ENCODE assay signal across 15 cellular contexts in the genomic region with DNA sequence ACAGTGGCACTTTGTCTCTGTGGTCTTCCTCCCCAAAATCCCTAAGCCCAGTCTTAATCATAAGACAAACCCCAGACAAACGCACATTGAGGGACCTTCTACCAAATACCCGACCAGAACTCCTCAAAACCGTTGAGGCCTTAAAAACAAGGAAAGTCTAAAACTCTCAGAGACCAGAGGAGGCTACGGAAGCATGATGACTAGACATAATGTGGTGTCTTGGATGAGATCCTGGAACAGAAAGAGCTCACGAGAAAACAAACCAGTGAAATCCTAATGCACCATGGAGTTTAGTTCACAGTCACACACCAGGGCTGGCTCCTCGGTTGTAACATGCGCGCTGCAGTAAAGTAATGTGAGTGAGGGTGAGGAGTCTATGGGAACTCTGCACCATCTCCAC. TPM values are rescaled to one million over a fixed set of nuclear protein-coding genes. Genes with fewer than 3 reads are reported as not detected.
DNase-seq lines count a peak whose midpoint lies in the region; ATAC-seq and TF ChIP-seq lines count a peak whose summit lies in the region.
"Had no signal": no experiment of that assay in that cellular context is flagged by ENCODE, and none has a peak within 500 bp of the region (broad histone marks: within the 10 kb centered on the region; RNA-seq: fewer than 3 reads in every experiment).

No MANE protein-coding gene starts in this region.

- no peak for DNase-seq in activated naive CD4-positive, alpha-beta T cell treated with anti-CD3 and anti-CD28 coated beads, Interleukin-2, amount 50 U/mL, for 72 hours (ENCODE audit: low spot score in 2 of 2)
- DNase-seq in NCI-H82 (lab: John Stamatoyannopoulos, UW) (no peak), HAP-1 (ENCODE audit: low spot score in 2 of 2) (no peak)
- DNase-seq: ACHN; Caco-2; CD8-positive, alpha-beta memory T cell; DND-41; GDM1; GOT3; H9 had no signal

- in situ Hi-C loops in HAP-1 (cut with MboI; ENCODE audit: low sequenced_read_pairs) = no loop called here

- no peak overlapping the region for H3K4me3 ChIP-seq in HAP-1
- H3K4me3 ChIP-seq: BLaER1 treated with 17β-estradiol and CSF1 and Interleukin-3, amounts not matched to agents 10 nM and 100 nM had no signal

- H3K9me3 ChIP-seq in HAP-1 = no peaks in the 10 kb centered on the region
- H3K9me3 ChIP-seq: BLaER1 treated with 17β-estradiol and CSF1 and Interleukin-3, amounts not matched to agents 10 nM and 100 nM; Caco-2 had no signal

- peak overlapping the region; percentile 30 for H3K27ac Mint-ChIP-seq in activated naive CD4-positive, alpha-beta T cell treated with anti-CD3 and anti-CD28 coated beads, Interleukin-2, amount 50 U/mL, for 24 hours
- peak overlapping the region in 1 of 2 donors; percentile 40 for H3K27ac Mint-ChIP-seq in activated naive CD4-positive, alpha-beta T cell treated with anti-CD3 and anti-CD28 coated beads, Interleukin-2, amount 50 U/mL, for 72 hours
- H3K27ac Mint-ChIP-seq in dendritic cell treated with granulocyte-macrophage colony-stimulating factor and Interleukin-4, amounts not matched to agents 40 ng/mL and 50 ng/mL, for 4 days = peak overlapping the region; percentile 84
- H3K27ac Mint-ChIP-seq: H9 had no signal

- no peaks in the 10 kb centered on the region for H3K27me3 Mint-ChIP-seq in activated naive CD4-positive, alpha-beta T cell treated with anti-CD3 and anti-CD28 coated beads, Interleukin-2, amount 50 U/mL, for 24 hours
- H3K27me3 Mint-ChIP-seq in dendritic cell treated with granulocyte-macrophage colony-stimulating factor and Interleukin-4, amounts not matched to agents 40 ng/mL and 50 ng/mL, for 4 days = peaks cover 5% of the 10 kb centered on the region
- H3K27me3 Mint-ChIP-seq: CD8-positive, alpha-beta memory T cell had no signal

- no peaks in the 10 kb centered on the region for H3K36me3 ChIP-seq in HAP-1 (replicated peaks)

- no peak overlapping the region for H3K4me3 Mint-ChIP-seq in activated naive CD4-positive, alpha-beta T cell treated with anti-CD3 and anti-CD28 coated beads, Interleukin-2, amount 50 U/mL, for 24 hours
- no peak overlapping the region for H3K4me3 Mint-ChIP-seq in dendritic cell treated with granulocyte-macrophage colony-stimulating factor and Interleukin-4, amounts not matched to agents 40 ng/mL and 50 ng/mL, for 4 days
- H3K4me3 Mint-ChIP-seq: CD8-positive, alpha-beta memory T cell; H9 had no signal

- peaks cover 19% of the 10 kb centered on the region for H3K36me3 Mint-ChIP-seq in activated naive CD4-positive, alpha-beta T cell treated with anti-CD3 and anti-CD28 coated beads, Interleukin-2, amount 50 U/mL, for 24 hours
- H3K36me3 Mint-ChIP-seq in activated naive CD4-positive, alpha-beta T cell treated with anti-CD3 and anti-CD28 coated beads, Interleukin-2, amount 50 U/mL, for 72 hours = peaks cover 0 to 67% of the 10 kb centered on the region in 2 donors
- H3K36me3 Mint-ChIP-seq in dendritic cell treated with granulocyte-macrophage colony-stimulating factor and Interleukin-4, amounts not matched to agents 40 ng/mL and 50 ng/mL, for 4 days (ENCODE audit: low read depth) = peaks cover 34% of the 10 kb centered on the region

- no peak for ATAC-seq in activated naive CD4-positive, alpha-beta T cell treated with anti-CD3 and anti-CD28 coated beads, Interleukin-2, amount 50 U/mL, for 72 hours
- ATAC-seq in GM18519 (IDR thresholded peaks at IDR 0.05; ENCODE audit: low FRiP score, unreplicated experiment) = no peak

- H3K9me3 Mint-ChIP-seq in activated naive CD4-positive, alpha-beta T cell treated with anti-CD3 and anti-CD28 coated beads, Interleukin-2, amount 50 U/mL, for 24 hours = no peaks in the 10 kb centered on the region
- H3K9me3 Mint-ChIP-seq in activated naive CD4-positive, alpha-beta T cell treated with anti-CD3 and anti-CD28 coated beads, Interleukin-2, amount 50 U/mL, for 72 hours = no peaks in the 10 kb centered on the region
- no peaks in the 10 kb centered on the region for H3K9me3 Mint-ChIP-seq in dendritic cell treated with granulocyte-macrophage colony-stimulating factor and Interleukin-4, amounts not matched to agents 40 ng/mL and 50 ng/mL, for 4 days
- H3K9me3 Mint-ChIP-seq: CD8-positive, alpha-beta memory T cell had no signal

- intact Hi-C loops in dendritic cell treated with granulocyte-macrophage colony-stimulating factor and Interleukin-4, amounts not matched to agents 40 ng/mL and 50 ng/mL, for 4 days (cut with micrococcal nuclease) = loop anchor here (10.0 kb wide), 1 partner anchor 222 kb away; no protein-coding TSS in a partner anchor

- peaks cover 66% of the 10 kb centered on the region for H3K4me1 Mint-ChIP-seq in activated naive CD4-positive, alpha-beta T cell treated with anti-CD3 and anti-CD28 coated beads, Interleukin-2, amount 50 U/mL, for 24 hours
- peaks cover 60% of the 10 kb centered on the region for H3K4me1 Mint-ChIP-seq in dendritic cell treated with granulocyte-macrophage colony-stimulating factor and Interleukin-4, amounts not matched to agents 40 ng/mL and 50 ng/mL, for 4 days (ENCODE audit: low read depth)

- H3K4me1 ChIP-seq in HAP-1 = peaks cover 5% of the 10 kb centered on the region

- 0 out of 2 replicates have a peak overlapping the region, but pooled peaks have one; percentile 57 for H3K27ac ChIP-seq in VCaP

- no peak for TF ChIP-seq CTCF in VCaP (conservative IDR thresholded peaks at IDR 0.05)

- H3K27me3 ChIP-seq in HAP-1 (ENCODE audit: low read depth) = no peaks in the 10 kb centered on the region
- H3K27me3 ChIP-seq: BLaER1 treated with 17β-estradiol and CSF1 and Interleukin-3, amounts not matched to agents 10 nM and 100 nM had no signal

RNA-seq across cellular contexts. Expression of gene OTULIN, which starts 58.4 kb away (rescaled TPM):
- 10 to 100 TPM; 59.4 to 60.2 TPM for total RNA-seq in activated naive CD4-positive, alpha-beta T cell treated with anti-CD3 and anti-CD28 coated beads, Interleukin-2, amount 50 U/mL, for 72 hours
